ENCODE assay signal across 8 cellular contexts in the genomic region with DNA sequence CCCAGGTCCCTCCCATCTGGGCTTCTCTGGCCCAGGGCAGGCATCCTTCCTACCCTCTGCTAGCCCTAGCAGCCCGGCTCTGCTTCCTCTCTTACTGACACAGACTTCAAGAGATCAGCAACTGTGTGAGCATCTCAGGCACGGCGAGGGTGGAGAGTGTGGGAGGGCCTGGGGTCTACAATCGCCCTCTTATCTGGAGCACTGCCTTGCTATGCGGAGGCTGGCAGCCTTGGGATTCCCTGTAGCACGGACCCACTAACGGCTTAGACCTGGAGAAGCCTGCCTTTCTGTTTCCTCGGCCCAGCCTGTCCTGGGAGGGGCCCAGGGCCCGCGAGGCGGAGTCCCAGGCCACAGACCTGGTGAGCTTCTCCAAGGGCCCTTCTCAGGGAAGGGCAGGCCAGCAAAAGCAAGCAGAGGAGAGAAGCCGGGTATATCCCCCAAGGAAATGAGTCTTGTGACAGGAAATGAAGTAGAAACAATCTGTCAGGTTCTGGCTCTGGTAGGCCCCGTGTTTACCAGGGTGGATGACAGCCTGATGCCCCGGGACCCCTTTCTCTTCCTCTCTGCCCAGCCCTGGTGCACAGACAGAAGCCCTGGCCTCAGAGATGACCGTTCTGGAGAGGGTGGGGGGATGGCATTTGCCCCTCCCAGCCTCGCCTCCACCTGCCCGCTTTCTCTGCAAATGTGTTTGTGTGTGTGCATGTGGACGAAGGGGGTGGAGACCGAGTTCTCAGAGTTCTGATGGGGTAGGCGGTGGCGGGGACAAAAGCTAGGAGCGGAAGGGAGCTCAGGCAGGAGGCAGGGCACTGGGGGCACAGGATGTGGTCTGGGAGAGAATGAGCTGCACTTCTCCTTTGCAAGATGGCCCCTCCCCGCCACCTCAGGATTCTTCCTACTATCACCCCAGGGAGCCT. TPM values are rescaled to one million over a fixed set of nuclear protein-coding genes. Genes with fewer than 3 reads are reported as not detected.
DNase-seq lines count a peak whose midpoint lies in the region; ATAC-seq and TF ChIP-seq lines count a peak whose summit lies in the region.

No MANE protein-coding gene starts in this region.

- H3K4me1 ChIP-seq in RWPE2 (ENCODE audit: insufficient read depth, poor library complexity, severe bottlenecking): peaks cover 18% of the 10 kb centered on the region

- peak overlapping the region; percentile 91 for H3K4me3 Mint-ChIP-seq in activated naive CD8-positive, alpha-beta T cell treated with anti-CD3 and anti-CD28 coated beads for 36 hours

- no peaks in the 10 kb centered on the region for H3K27me3 ChIP-seq in RWPE2 (ENCODE audit: insufficient read depth, poor library complexity, severe bottlenecking)

- peak; percentile 51 for DNase-seq in GM12864 (ENCODE audit: low read depth)
- no peak for DNase-seq in RWPE2 (ENCODE audit: low spot score)
- DNase-seq in activated naive CD8-positive, alpha-beta T cell treated with anti-CD3 and anti-CD28 coated beads for 36 hours: peak; percentile 83
- DNase-seq in hepatic stellate cell (ENCODE audit: low spot score): peak; percentile 75
- DNase-seq in stimulated activated CD4-positive, alpha-beta T cell treated with anti-CD3 and anti-CD28 coated beads, Interleukin-12 subunit alpha, Interleukin-12 subunit beta, amount 100 ng/mL, for 4 hours: peak; percentile 56

- TF ChIP-seq CTCF in GM12864 (IDR thresholded peaks at IDR 0.05; ENCODE audit: low read depth, low read length, missing control alignments) (no peak), RWPE2 (IDR thresholded peaks at IDR 0.05; ENCODE audit: poor library complexity, severe bottlenecking) (no peak)

- ATAC-seq in RWPE2 (ENCODE audit: low read depth) (no peak), HG02610 (IDR thresholded peaks at IDR 0.05; ENCODE audit: unreplicated experiment) (no peak), GM21717 (IDR thresholded peaks at IDR 0.05; ENCODE audit: unreplicated experiment) (no peak), HG02588 (IDR thresholded peaks at IDR 0.05; ENCODE audit: unreplicated experiment) (no peak)

- H3K36me3 ChIP-seq in RWPE2 (ENCODE audit: low read depth): peaks cover 41% of the 10 kb centered on the region

- H3K9me3 Mint-ChIP-seq in activated naive CD8-positive, alpha-beta T cell treated with anti-CD3 and anti-CD28 coated beads for 36 hours: no peaks in the 10 kb centered on the region

- H3K27ac Mint-ChIP-seq in activated naive CD8-positive, alpha-beta T cell treated with anti-CD3 and anti-CD28 coated beads for 36 hours: peak overlapping the region; percentile 96

- H3K27me3 Mint-ChIP-seq in activated naive CD8-positive, alpha-beta T cell treated with anti-CD3 and anti-CD28 coated beads for 36 hours: peaks cover 3% of the 10 kb centered on the region

- no peaks in the 10 kb centered on the region for H3K9me3 ChIP-seq in RWPE2 (ENCODE audit: severe bottlenecking)

- H3K4me3 ChIP-seq in GM12864 (ENCODE audit: low read depth, low read length) (peak overlapping the region; percentile 56), RWPE2 (ENCODE audit: severe bottlenecking) (peak overlapping the region; percentile 6)

- H3K27ac ChIP-seq in RWPE2 (ENCODE audit: poor library complexity, severe bottlenecking): peak overlapping the region; percentile 88

- peaks cover 4% of the 10 kb centered on the region for H3K36me3 Mint-ChIP-seq in activated naive CD8-positive, alpha-beta T cell treated with anti-CD3 and anti-CD28 coated beads for 36 hours

- H3K4me1 Mint-ChIP-seq in activated naive CD8-positive, alpha-beta T cell treated with anti-CD3 and anti-CD28 coated beads for 36 hours: peaks cover 21% of the 10 kb centered on the region

RNA-seq across cellular contexts. Expression of a gene that starts 2.5 kb away (rescaled TPM):
- total RNA-seq in activated naive CD8-positive, alpha-beta T cell treated with anti-CD3 and anti-CD28 coated beads for 36 hours: 10 to 100 TPM; 65.6 to 68.1 TPM

RNA-seq across cellular contexts. Expression of a gene that starts 2.7 kb away (rescaled TPM):
- under 1 TPM; 0.54 to 0.80 TPM for total RNA-seq in activated naive CD8-positive, alpha-beta T cell treated with anti-CD3 and anti-CD28 coated beads for 36 hours

RNA-seq across cellular contexts. Expression of a gene that starts 9.7 kb away (rescaled TPM):
- 1 to 10 TPM; 4.4 to 6.0 TPM for total RNA-seq in activated naive CD8-positive, alpha-beta T cell treated with anti-CD3 and anti-CD28 coated beads for 36 hours

RNA-seq across cellular contexts. Expression of a gene that starts 18.8 kb away (rescaled TPM):
- 1 to 10 TPM; 4.0 TPM for total RNA-seq in activated naive CD8-positive, alpha-beta T cell treated with anti-CD3 and anti-CD28 coated beads for 36 hours

RNA-seq across cellular contexts. Expression of a gene that starts 29.0 kb away (rescaled TPM):
- 10 to 100 TPM in 1 of 2 experiments, 1 to 10 TPM in 1; 9.7 to 10.0 TPM for total RNA-seq in activated naive CD8-positive, alpha-beta T cell treated with anti-CD3 and anti-CD28 coated beads for 36 hours
